9 cellular contexts compared by ENCODE assay signal in genomic region chr6:139762587-139763031, GRCh38.
DNase-seq lines count a peak whose midpoint lies in the region; ATAC-seq, FAIRE-seq and TF ChIP-seq lines count a peak whose summit lies in the region.
"Had no signal": no experiment of that assay in that cellular context is flagged by ENCODE, and none has a peak within 500 bp of the region (broad histone marks: within the 10 kb centered on the region; RNA-seq: fewer than 3 reads in every experiment).

No MANE protein-coding gene starts in this region.

- H3K36me3 ChIP-seq in endothelial cell of umbilical vein (ENCODE audit: control insufficient read depth in 2 of 2, extremely low read depth in 1 of 2, insufficient read depth in 2 of 2, low read length in 2 of 2) (no peaks in the 10 kb centered on the region), gastrocnemius medialis (no peaks in the 10 kb centered on the region)

- intact Hi-C loops in endothelial cell of umbilical vein (cut with micrococcal nuclease), result loop anchor here (1.0 to 5.0 kb wide), 4 partner anchors 120 to 1800 kb away; no protein-coding TSS in a partner anchor
- intact Hi-C loops in gastrocnemius medialis (cut with DNase I; ENCODE audit: low total_unique reads), result loop anchor here (5.0 to 10.0 kb wide), 5 partner anchors 170 to 468 kb away; partner anchors contain the start of gene TXLNB
- intact Hi-C loops in posterior vena cava (cut with DNase I), result no loop called here

- TF ChIP-seq CTCF in endothelial cell of umbilical vein (IDR thresholded peaks at IDR 0.05; ENCODE audit: extremely low read depth in 1 of 2, insufficient read depth in 1 of 2, low read depth in 1 of 2, low read length in 2 of 2) (no peak), gastrocnemius medialis (IDR thresholded peaks at IDR 0.05 in 4 of 5, conservative IDR thresholded peaks at IDR 0.05 in 1 of 5) (no peak), coronary artery (IDR thresholded peaks at IDR 0.05) (no peak)

- dilution Hi-C loops in endothelial cell of umbilical vein (cut with MboI; ENCODE audit: extremely low pct_ligation_motif_present, low sequenced_read_pairs), result no loop called here

- in situ Hi-C loops in gastrocnemius medialis (cut with MboI; ENCODE audit: low sequenced_read_pairs in 4 of 4), result loop anchor here in 3 of 4 donors (5.0 to 25.0 kb wide), 5 partner anchors 375 to 525 kb away; partner anchors contain the start of gene CITED2 (in 1 of the 3)

- FAIRE-seq in endothelial cell of umbilical vein (lab: Jason Lieb, UNC), result no peak

- peak overlapping the region; percentile 96 for H3K27ac ChIP-seq in endothelial cell of umbilical vein (ENCODE audit: insufficient read depth, low read depth, low read length)
- H3K27ac ChIP-seq in gastrocnemius medialis, result peak overlapping the region; percentile 84 to 93 (median 89)
- peak overlapping the region in 1 of 2 donors; percentile 39 for H3K27ac ChIP-seq in coronary artery

- H3K79me2 ChIP-seq in endothelial cell of umbilical vein (ENCODE audit: control insufficient read depth, insufficient read depth, low read length), result no peaks in the 10 kb centered on the region

- peak; percentile 48 for DNase-seq in HK-2 (ENCODE audit: unreplicated experiment)
- DNase-seq in endothelial cell of umbilical vein (ENCODE audit: low read depth, low spot score), result no peak
- DNase-seq in gastrocnemius medialis, result peak in 1 of 2 donors; percentile 17
- no peak for DNase-seq in stimulated activated CD4-positive, alpha-beta T cell treated with anti-CD3 and anti-CD28 coated beads, Interleukin-4, amount 100 ng/mL, for 1 hour
- no peak for DNase-seq in coronary artery (ENCODE audit: low spot score)
- DNase-seq in posterior vena cava (ENCODE audit: low spot score), result no peak
- DNase-seq in activated CD4-positive, alpha-beta T cell treated with anti-CD3 and anti-CD28 coated beads for 4 hours, result no peak
- DNase-seq: NCI-H748 treated with DMSO at 0.1 percent for 48 hours had no signal

- POLR2A ChIA-PET in endothelial cell of umbilical vein (lab: Charles Lee), result interaction anchor here (4.0 kb wide), 1 partner anchor 389 kb away, joined by 29 read pairs; the partner anchor contains the start of gene CITED2

- H3K9me3 ChIP-seq in endothelial cell of umbilical vein (replicated peaks; ENCODE audit: control insufficient read depth, insufficient read depth, low read length) (no peaks in the 10 kb centered on the region), gastrocnemius medialis (no peaks in the 10 kb centered on the region)

- H3K4me3 ChIP-seq in endothelial cell of umbilical vein (replicated peaks in 1 of 3; ENCODE audit: insufficient read depth in 1 of 3, low read depth in 1 of 3, low read length in 3 of 3) (no peak overlapping the region), gastrocnemius medialis (no peak overlapping the region), coronary artery (no peak overlapping the region)

- H3K9ac ChIP-seq in endothelial cell of umbilical vein (replicated peaks; ENCODE audit: extremely low read depth, insufficient read depth, low read length), result no peak overlapping the region

- no peaks in the 10 kb centered on the region for H3K9me1 ChIP-seq in endothelial cell of umbilical vein (replicated peaks; ENCODE audit: control insufficient read depth, extremely low read depth, insufficient read depth, low read length)

- H3K4me1 ChIP-seq in endothelial cell of umbilical vein (ENCODE audit: control insufficient read depth, extremely low read depth, insufficient read depth, low read length), result peaks cover 42% of the 10 kb centered on the region
- H3K4me1 ChIP-seq in gastrocnemius medialis, result peaks cover 66 to 73% of the 10 kb centered on the region in 2 donors

- no peaks in the 10 kb centered on the region for H4K20me1 ChIP-seq in endothelial cell of umbilical vein (replicated peaks; ENCODE audit: control insufficient read depth, extremely low read depth, insufficient read depth, low read length)

- ATAC-seq in GM21723 (IDR thresholded peaks at IDR 0.05; ENCODE audit: unreplicated experiment), result peak; percentile 42
- no peak for ATAC-seq in gastrocnemius medialis

- TF ChIP-seq POLR2A in endothelial cell of umbilical vein (IDR thresholded peaks at IDR 0.05; ENCODE audit: low read depth, low read length) (no peak), gastrocnemius medialis (IDR thresholded peaks at IDR 0.05) (no peak)

- peak overlapping the region; percentile 57 for H2AFZ ChIP-seq in endothelial cell of umbilical vein (ENCODE audit: low read depth, low read length)

- CTCF ChIA-PET in endothelial cell of umbilical vein (lab: Charles Lee), result interaction anchor here (1.3 kb wide), 1 partner anchor 393 kb away, joined by 6 read pairs; no protein-coding TSS in a partner anchor

- no peak overlapping the region for H3K4me2 ChIP-seq in endothelial cell of umbilical vein (ENCODE audit: insufficient read depth, low read length)

- BruUV-seq in endothelial cell of umbilical vein (replicated peaks; lab: Mats Ljungman, UMichigan), result no TSS peak

- no peaks in the 10 kb centered on the region for H3K27me3 ChIP-seq in endothelial cell of umbilical vein (ENCODE audit: control insufficient read depth in 2 of 2, insufficient read depth in 2 of 2, low read length in 2 of 2)
- H3K27me3 ChIP-seq in gastrocnemius medialis, result no peaks in the 10 kb centered on the region

TF ChIP-seq in endothelial cell of umbilical vein, 7 proteins besides CTCF, POLR2A, EP300 and RAD21:
- no peak for TF ChIP-seq JUN (IDR thresholded peaks at IDR 0.05; ENCODE audit: borderline replicate concordance, insufficient read depth, insufficient read length, low read depth)
- no peak for TF ChIP-seq MYC (IDR thresholded peaks at IDR 0.05; ENCODE audit: low read depth, low read length)
- TF ChIP-seq POLR2AphosphoS5 (IDR thresholded peaks at IDR 0.05; ENCODE audit: insufficient read depth, low read depth, low read length), result no peak
- no peak for TF ChIP-seq MAX (IDR thresholded peaks at IDR 0.05; ENCODE audit: insufficient read depth, insufficient read length)
- no peak for TF ChIP-seq FOS (IDR thresholded peaks at IDR 0.05; ENCODE audit: borderline replicate concordance, insufficient read depth, low read length)
- TF ChIP-seq EZH2 (IDR thresholded peaks at IDR 0.05; ENCODE audit: borderline replicate concordance, low read depth, low read length, severe bottlenecking), result no peak
TF ChIP-seq in endothelial cell of umbilical vein: peak in this region for 0.

Comparison
In these comparisons a context has a peak if more than half of its experiments do, and no peak if none do; other contexts are left out.
1. intact Hi-C loops: an anchor here in endothelial cell of umbilical vein (1.0 to 5.0 kb wide) and gastrocnemius medialis (5.0 to 10.0 kb wide); none called in posterior vena cava.